Comparison of ENCODE assay signal across 8 cellular contexts in the genomic region with DNA sequence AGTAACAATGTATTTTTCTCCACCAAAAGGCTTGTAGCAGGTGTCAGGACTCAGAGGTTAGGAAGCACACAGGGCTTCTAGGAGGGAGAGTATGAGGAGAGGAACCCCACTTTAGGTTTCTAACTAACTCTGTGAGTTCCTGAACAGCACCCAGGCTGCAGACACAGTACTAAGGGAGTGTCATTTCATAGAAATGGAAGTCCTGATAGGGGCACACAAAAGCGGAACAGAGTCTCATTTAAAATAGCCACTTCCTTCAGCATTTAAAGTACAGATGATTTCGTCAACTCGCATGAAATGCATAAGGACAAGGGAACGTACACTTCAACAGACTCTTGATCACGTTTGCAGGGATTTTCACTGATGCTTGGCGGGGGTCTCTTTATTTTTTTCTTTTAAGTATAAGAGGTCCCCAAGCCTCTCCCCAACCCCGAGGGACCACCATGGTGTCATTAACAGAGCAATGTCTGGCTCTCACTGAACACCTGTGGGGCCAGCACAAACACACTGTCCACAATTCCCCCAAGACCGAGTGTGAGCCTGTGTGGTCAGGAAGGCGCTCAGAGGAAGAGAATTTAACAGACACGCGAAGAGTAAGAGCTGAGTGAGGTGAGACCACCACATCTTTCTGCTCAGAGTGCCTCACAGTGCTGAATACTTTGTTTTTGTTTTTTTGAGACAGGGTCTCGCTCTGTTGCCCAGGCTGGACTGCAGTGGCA.
DNase-seq lines count a peak whose midpoint lies in the region; ATAC-seq and TF ChIP-seq lines count a peak whose summit lies in the region.

No MANE protein-coding gene starts in this region.

- H3K4me3 Mint-ChIP-seq in activated CD4-positive, alpha-beta memory T cell treated with anti-CD3 and anti-CD28 coated beads, Interleukin-2, amount 10 ng/mL, durations not matched to agents 7 days and 5 days: no peak overlapping the region

- H3K4me1 Mint-ChIP-seq in activated CD4-positive, alpha-beta memory T cell treated with anti-CD3 and anti-CD28 coated beads, Interleukin-2, amount 10 ng/mL, durations not matched to agents 7 days and 5 days: peaks cover 27% of the 10 kb centered on the region

- peak overlapping the region; percentile 24 for H3K27ac Mint-ChIP-seq in activated CD4-positive, alpha-beta memory T cell treated with anti-CD3 and anti-CD28 coated beads, Interleukin-2, amount 10 ng/mL, durations not matched to agents 7 days and 5 days

- H3K36me3 Mint-ChIP-seq in activated CD4-positive, alpha-beta memory T cell treated with anti-CD3 and anti-CD28 coated beads, Interleukin-2, amount 10 ng/mL, durations not matched to agents 7 days and 5 days (ENCODE audit: low read depth): peaks cover 91% of the 10 kb centered on the region

- POLR2A ChIA-PET in activated CD4-positive, alpha-beta memory T cell treated with anti-CD3 and anti-CD28 coated beads, Interleukin-2, amount 10 ng/mL, durations not matched to agents 7 days and 5 days (lab: Charles Lee): interaction anchor here (0.9 to 1.6 kb wide), 3 partner anchors 9 to 26 kb away, joined by 3 to 4 read pairs (median 4); no protein-coding TSS in a partner anchor
- POLR2A ChIA-PET in HEK293T (lab: Yijun Ruan, JAX): no interaction called here

- ATAC-seq in GM19025 (IDR thresholded peaks at IDR 0.05; ENCODE audit: low read depth, unreplicated experiment) (peak; percentile 72), HG03066 (IDR thresholded peaks at IDR 0.05; ENCODE audit: low read depth, unreplicated experiment) (peak; percentile 88)

- CTCF ChIA-PET in activated CD4-positive, alpha-beta memory T cell treated with anti-CD3 and anti-CD28 coated beads, Interleukin-2, amount 10 ng/mL, durations not matched to agents 7 days and 5 days (lab: Charles Lee): interaction anchor here (0.9 to 1.2 kb wide), 2 partner anchors 10 to 148 kb away, joined by 3 to 4 read pairs; no protein-coding TSS in a partner anchor
- CTCF ChIA-PET in HEK293T (lab: Yijun Ruan, JAX): interaction anchor here (0.6 kb wide), 1 partner anchor 1455 kb away, joined by 4 read pairs; no protein-coding TSS in a partner anchor

- no peaks in the 10 kb centered on the region for H3K9me3 Mint-ChIP-seq in activated CD4-positive, alpha-beta memory T cell treated with anti-CD3 and anti-CD28 coated beads, Interleukin-2, amount 10 ng/mL, durations not matched to agents 7 days and 5 days

- no peaks in the 10 kb centered on the region for H3K27me3 Mint-ChIP-seq in activated CD4-positive, alpha-beta memory T cell treated with anti-CD3 and anti-CD28 coated beads, Interleukin-2, amount 10 ng/mL, durations not matched to agents 7 days and 5 days

- DNase-seq in Ammon's horn (ENCODE audit: low spot score): peak; percentile 58
- DNase-seq in activated CD4-positive, alpha-beta memory T cell treated with anti-CD3 and anti-CD28 coated beads, Interleukin-2, amount 10 ng/mL, durations not matched to agents 7 days and 5 days: no peak
- DNase-seq in HEK293T (ENCODE audit: extremely low spot score): no peak
- no peak for DNase-seq in SW480 (ENCODE audit: low spot score)
- DNase-seq in AG08396 (ENCODE audit: low spot score): no peak
- no peak for DNase-seq in C1 segment of cervical spinal cord (lab: John Stamatoyannopoulos, UW)

TF ChIP-seq in HEK293T, 16 proteins besides CTCF, POLR2A, EP300 and RAD21:
- TF ChIP-seq LEF1 (IDR thresholded peaks at IDR 0.05; ENCODE audit: borderline replicate concordance) (no peak), HDGF (IDR thresholded peaks at IDR 0.05; ENCODE audit: borderline replicate concordance) (no peak), SP1 (IDR thresholded peaks at IDR 0.05) (no peak), TARDBP (IDR thresholded peaks at IDR 0.05) (no peak), FOXM1 (IDR thresholded peaks at IDR 0.05; ENCODE audit: borderline replicate concordance) (no peak), FOXK2 (IDR thresholded peaks at IDR 0.05) (no peak), L3MBTL2 (conservative IDR thresholded peaks at IDR 0.05) (no peak), NFRKB (IDR thresholded peaks at IDR 0.05) (no peak), ZNF384 (IDR thresholded peaks at IDR 0.05) (no peak), CTBP1 (IDR thresholded peaks at IDR 0.05; ENCODE audit: borderline replicate concordance) (no peak), ELF4 (IDR thresholded peaks at IDR 0.05) (no peak), SUZ12 (IDR thresholded peaks at IDR 0.05) (no peak)
- TF ChIP-seq, protein P1, sequence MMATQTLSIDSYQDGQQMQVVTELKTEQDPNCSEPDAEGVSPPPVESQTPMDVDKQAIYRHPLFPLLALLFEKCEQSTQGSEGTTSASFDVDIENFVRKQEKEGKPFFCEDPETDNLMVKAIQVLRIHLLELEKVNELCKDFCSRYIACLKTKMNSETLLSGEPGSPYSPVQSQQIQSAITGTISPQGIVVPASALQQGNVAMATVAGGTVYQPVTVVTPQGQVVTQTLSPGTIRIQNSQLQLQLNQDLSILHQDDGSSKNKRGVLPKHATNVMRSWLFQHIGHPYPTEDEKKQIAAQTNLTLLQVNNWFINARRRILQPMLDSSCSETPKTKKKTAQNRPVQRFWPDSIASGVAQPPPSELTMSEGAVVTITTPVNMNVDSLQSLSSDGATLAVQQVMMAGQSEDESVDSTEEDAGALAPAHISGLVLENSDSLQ (IDR thresholded peaks at IDR 0.05): no peak
